ENCODE assay signal across 1 cellular context in the genomic region with DNA sequence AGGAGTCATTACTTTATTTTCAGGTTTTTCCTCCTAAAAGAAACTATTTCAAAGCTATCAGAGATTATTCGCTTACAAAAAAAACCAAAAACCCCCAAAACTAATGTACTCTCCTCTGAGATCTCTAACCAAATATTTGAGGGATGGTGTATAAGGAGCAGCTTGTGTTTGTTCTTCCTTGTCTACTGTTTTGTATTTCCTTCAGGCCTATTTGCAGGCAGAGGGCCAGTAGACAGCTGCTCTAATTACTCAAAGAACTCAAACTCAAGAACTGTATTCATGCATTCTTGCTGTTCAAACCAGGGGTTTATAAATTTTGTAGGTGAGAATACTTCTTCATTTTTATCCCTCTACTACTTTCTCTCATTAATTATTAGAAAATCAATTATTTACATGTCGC.
TF ChIP-seq lines count a peak whose summit lies in the region.

No MANE protein-coding gene starts in this region.

TF ChIP-seq in A549, 52 proteins besides CTCF, POLR2A, EP300 and RAD21 (continued from another document):
- TF ChIP-seq, protein P1, sequence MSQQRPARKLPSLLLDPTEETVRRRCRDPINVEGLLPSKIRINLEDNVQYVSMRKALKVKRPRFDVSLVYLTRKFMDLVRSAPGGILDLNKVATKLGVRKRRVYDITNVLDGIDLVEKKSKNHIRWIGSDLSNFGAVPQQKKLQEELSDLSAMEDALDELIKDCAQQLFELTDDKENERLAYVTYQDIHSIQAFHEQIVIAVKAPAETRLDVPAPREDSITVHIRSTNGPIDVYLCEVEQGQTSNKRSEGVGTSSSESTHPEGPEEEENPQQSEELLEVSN (IDR thresholded peaks at IDR 0.05; ENCODE audit: borderline replicate concordance, low read depth): no peak
